8 cellular contexts compared by ENCODE assay signal in genomic region chr5:157743163-157744054, GRCh38. TPM values are rescaled to one million over a fixed set of nuclear protein-coding genes. Genes with fewer than 3 reads are reported as not detected.
DNase-seq lines count a peak whose midpoint lies in the region; ATAC-seq and TF ChIP-seq lines count a peak whose summit lies in the region.

LSM11 (plus strand) TSS chr5:157743712; CDS start chr5:157743751, 39 bp downstream.

- H3K27me3 ChIP-seq in Panc1 (ENCODE audit: control insufficient read depth, insufficient read depth, low read length), result no peaks in the 10 kb centered on the region

- peak within 1 kb of the TSS; percentile 93 for H3K27ac Mint-ChIP-seq in activated T-helper 1 cell treated with anti-CD3 and anti-CD28 coated beads, Interleukin-12 subunit alpha, Interleukin-12 subunit beta, Interleukin-2, Interleukin-4 antibody, amounts not matched to agents 30 ng/mL and 10 ng/mL and 1 ng/mL, durations not matched to agents 14 hours and 24 hours and 36 hours
- H3K27ac Mint-ChIP-seq in natural killer cell treated with Interleukin-12 subunit alpha and Interleukin-12 subunit beta and Interleukin-15 and Interleukin-18, amount 100 ng/mL, for 72 hours, result peak within 1 kb of the TSS; percentile 53 to 58

- H3K9me3 ChIP-seq in Panc1 (ENCODE audit: control insufficient read depth, insufficient read depth, low read depth, low read length), result no peaks in the 10 kb centered on the region

- CTCF ChIA-PET in Panc1 (lab: Charles Lee), result interaction anchor here (0.5 to 1.8 kb wide), 4 partner anchors 26 to 756 kb away, joined by 3 to 10 read pairs (median 6); no protein-coding TSS in a partner anchor

- TF ChIP-seq CTCF in Panc1 (IDR thresholded peaks at IDR 0.05) (peak; percentile 100), fibroblast of mammary gland (conservative IDR thresholded peaks at IDR 0.05; ENCODE audit: control insufficient read depth, insufficient read depth, low read depth, low read length) (peak; percentile 64)

- no TSS peak for BruUV-seq in Panc1 (replicated peaks; lab: Mats Ljungman, UMichigan)

- H3K4me3 ChIP-seq in Panc1 (ENCODE audit: low read depth in 2 of 2, low read length in 2 of 2) (peak within 1 kb of the TSS; percentile 61 to 70), fibroblast of mammary gland (ENCODE audit: control insufficient read depth, low read depth, low read length) (peak within 1 kb of the TSS; percentile 70)

- in situ Hi-C loops in KBM-7 (cut with MboI; ENCODE audit: low pct_unique_long_range_greater_than_20kb, low sequenced_read_pairs), result no loop called here
- in situ Hi-C loops in Panc1 (cut with HindIII; ENCODE audit: low pct_unique_long_range_greater_than_20kb, low sequenced_read_pairs), result no loop called here

- H3K36me3 ChIP-seq in Panc1 (ENCODE audit: control insufficient read depth, insufficient read depth, low read length), result no peaks in the 10 kb centered on the region; the same call in 1 of the 2 replicates

- POLR2A ChIA-PET in Panc1 (lab: Charles Lee), result no interaction called here

- intact Hi-C loops in Panc1 (cut with micrococcal nuclease; ENCODE audit: unreplicated experiment), result loop anchor here (1.0 to 10.0 kb wide), 3 partner anchors 74 to 599 kb away; partner anchors contain the start of gene MED7
- intact Hi-C loops in activated T-helper 1 cell treated with anti-CD3 and anti-CD28 coated beads, Interleukin-12 subunit alpha, Interleukin-12 subunit beta, Interleukin-2, Interleukin-4 antibody, amounts not matched to agents 30 ng/mL and 10 ng/mL and 1 ng/mL, durations not matched to agents 14 hours and 24 hours and 36 hours (cut with micrococcal nuclease), result loop anchor here (1.0 kb wide), 10 partner anchors 12 to 415 kb away; partner anchors contain the start of genes CLINT1 and THG1L

- H3K27me3 Mint-ChIP-seq in activated T-helper 1 cell treated with anti-CD3 and anti-CD28 coated beads, Interleukin-12 subunit alpha, Interleukin-12 subunit beta, Interleukin-2, Interleukin-4 antibody, amounts not matched to agents 30 ng/mL and 10 ng/mL and 1 ng/mL, durations not matched to agents 14 hours and 24 hours and 36 hours (ENCODE audit: insufficient read depth), result peaks cover 3% of the 10 kb centered on the region
- no peaks in the 10 kb centered on the region for H3K27me3 Mint-ChIP-seq in natural killer cell treated with Interleukin-12 subunit alpha and Interleukin-12 subunit beta and Interleukin-15 and Interleukin-18, amount 100 ng/mL, for 72 hours

- DNase-seq in EH (ENCODE audit: low read depth), result peak; percentile 82
- peak; percentile 97 for DNase-seq in KBM-7
- peak; percentile 68 for DNase-seq in Panc1 (ENCODE audit: low read depth, low spot score)
- peak; percentile 90 for DNase-seq in activated T-helper 1 cell treated with anti-CD3 and anti-CD28 coated beads, Interleukin-12 subunit alpha, Interleukin-12 subunit beta, Interleukin-2, Interleukin-4 antibody, amounts not matched to agents 30 ng/mL and 10 ng/mL and 1 ng/mL, durations not matched to agents 14 hours and 24 hours and 36 hours (ENCODE audit: low spot score)
- peak; percentile 72 for DNase-seq in fibroblast of mammary gland (ENCODE audit: low read depth)
- peak; percentile 91 for DNase-seq in natural killer cell treated with Interleukin-12 subunit alpha and Interleukin-12 subunit beta and Interleukin-15 and Interleukin-18, amount 100 ng/mL, for 72 hours (ENCODE audit: low spot score)
- DNase-seq in stimulated activated naive CD4-positive, alpha-beta T cell treated with Interleukin-2 at 50 U/mL for 16 hours (lab: John Stamatoyannopoulos, UW), result peak; percentile 86

- H3K36me3 Mint-ChIP-seq in activated T-helper 1 cell treated with anti-CD3 and anti-CD28 coated beads, Interleukin-12 subunit alpha, Interleukin-12 subunit beta, Interleukin-2, Interleukin-4 antibody, amounts not matched to agents 30 ng/mL and 10 ng/mL and 1 ng/mL, durations not matched to agents 14 hours and 24 hours and 36 hours (ENCODE audit: low read depth), result peaks cover 17% of the 10 kb centered on the region
- H3K36me3 Mint-ChIP-seq in natural killer cell treated with Interleukin-12 subunit alpha and Interleukin-12 subunit beta and Interleukin-15 and Interleukin-18, amount 100 ng/mL, for 72 hours, result no peaks in the 10 kb centered on the region

- H3K4me3 Mint-ChIP-seq in activated T-helper 1 cell treated with anti-CD3 and anti-CD28 coated beads, Interleukin-12 subunit alpha, Interleukin-12 subunit beta, Interleukin-2, Interleukin-4 antibody, amounts not matched to agents 30 ng/mL and 10 ng/mL and 1 ng/mL, durations not matched to agents 14 hours and 24 hours and 36 hours, result peak within 1 kb of the TSS; percentile 98
- peak within 1 kb of the TSS; percentile 88 for H3K4me3 Mint-ChIP-seq in natural killer cell treated with Interleukin-12 subunit alpha and Interleukin-12 subunit beta and Interleukin-15 and Interleukin-18, amount 100 ng/mL, for 72 hours

- H3K4me1 ChIP-seq in Panc1 (ENCODE audit: control insufficient read depth, insufficient read depth, low read length), result peaks cover 9% of the 10 kb centered on the region

- H3K9me3 Mint-ChIP-seq in activated T-helper 1 cell treated with anti-CD3 and anti-CD28 coated beads, Interleukin-12 subunit alpha, Interleukin-12 subunit beta, Interleukin-2, Interleukin-4 antibody, amounts not matched to agents 30 ng/mL and 10 ng/mL and 1 ng/mL, durations not matched to agents 14 hours and 24 hours and 36 hours, result no peaks in the 10 kb centered on the region
- H3K9me3 Mint-ChIP-seq in natural killer cell treated with Interleukin-12 subunit alpha and Interleukin-12 subunit beta and Interleukin-15 and Interleukin-18, amount 100 ng/mL, for 72 hours, result no peaks in the 10 kb centered on the region

- H3K27ac ChIP-seq in Panc1 (ENCODE audit: low read length), result peak within 1 kb of the TSS; percentile 35; the same call in 1 of the 2 replicates

- ATAC-seq in GM21737 (IDR thresholded peaks at IDR 0.05; ENCODE audit: unreplicated experiment), result peak; percentile 94
- ATAC-seq in Panc1, result peak; percentile 97
- peak; percentile 98 for ATAC-seq in natural killer cell treated with Interleukin-12 subunit alpha and Interleukin-12 subunit beta and Interleukin-15 and Interleukin-18, amount 100 ng/mL, for 72 hours

- H3K4me1 Mint-ChIP-seq in activated T-helper 1 cell treated with anti-CD3 and anti-CD28 coated beads, Interleukin-12 subunit alpha, Interleukin-12 subunit beta, Interleukin-2, Interleukin-4 antibody, amounts not matched to agents 30 ng/mL and 10 ng/mL and 1 ng/mL, durations not matched to agents 14 hours and 24 hours and 36 hours (ENCODE audit: low read depth), result peaks cover 46% of the 10 kb centered on the region
- peaks cover 23 to 30% of the 10 kb centered on the region in 2 donors for H3K4me1 Mint-ChIP-seq in natural killer cell treated with Interleukin-12 subunit alpha and Interleukin-12 subunit beta and Interleukin-15 and Interleukin-18, amount 100 ng/mL, for 72 hours (ENCODE audit: low read depth in 2 of 2)

RNA-seq across cellular contexts. Expression of gene LSM11, which starts in this region (rescaled TPM):
- total RNA-seq in Panc1 (2021; ENCODE audit: unreplicated experiment), result 1.6 TPM
- polyA plus RNA-seq in Panc1 (2012; ENCODE audit: insufficient read length), result 0.63 TPM
- total RNA-seq in activated T-helper 1 cell treated with anti-CD3 and anti-CD28 coated beads, Interleukin-12 subunit alpha, Interleukin-12 subunit beta, Interleukin-2, Interleukin-4 antibody, amounts not matched to agents 30 ng/mL and 10 ng/mL and 1 ng/mL, durations not matched to agents 14 hours and 24 hours and 36 hours, result 8.8 and 9.0 TPM in 2 replicates
- 1 to 10 TPM; 4.5 to 7.9 TPM for total RNA-seq in natural killer cell treated with Interleukin-12 subunit alpha and Interleukin-12 subunit beta and Interleukin-15 and Interleukin-18, amount 100 ng/mL, for 72 hours

Comparison
In these comparisons a context has a peak if more than half of its experiments do, and no peak if none do; other contexts are left out.
1. Peak in every context shown above with its lines: DNase-seq, ATAC-seq, H3K4me3 ChIP-seq and H3K27ac ChIP-seq.